ENCODE assay signal across 10 cellular contexts in the genomic region with DNA sequence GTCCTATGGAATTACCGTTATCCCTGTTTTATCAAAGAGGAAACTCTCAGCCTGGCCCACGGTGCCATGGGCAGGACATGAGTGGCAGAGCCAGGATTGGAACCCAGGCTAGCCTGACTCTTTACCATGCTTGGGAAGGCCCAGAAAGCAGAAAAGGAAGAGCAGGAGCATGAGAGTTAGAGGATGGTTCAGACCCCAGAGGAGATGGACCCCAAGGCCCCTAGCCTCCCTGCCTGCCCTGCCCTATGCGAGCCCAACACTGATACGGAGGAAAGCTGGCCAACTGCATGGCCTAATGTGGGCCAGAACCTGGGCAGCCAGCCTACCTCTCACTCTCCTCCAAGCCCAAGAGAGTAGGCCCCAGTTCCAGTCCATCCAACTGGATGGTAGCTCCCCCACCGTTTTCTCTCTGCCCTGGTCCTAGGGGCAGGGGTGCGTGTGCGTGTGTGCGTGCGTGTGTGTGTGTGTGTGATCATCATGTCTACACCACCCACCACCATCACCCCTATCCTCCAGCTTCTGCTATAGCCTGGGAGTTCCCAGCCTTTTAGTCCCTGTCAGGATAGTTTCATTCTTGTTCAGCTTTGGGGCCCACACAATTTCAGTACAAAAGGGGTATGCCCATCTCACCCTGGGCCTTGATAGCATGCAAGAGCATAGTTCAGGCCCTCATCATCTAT. TPM values are rescaled to one million over a fixed set of nuclear protein-coding genes. Genes with fewer than 3 reads are reported as not detected.
A peak's percentile ranks its signal among the peaks of the same experiment; 100 is the strongest.
DNase-seq lines count a peak whose midpoint lies in the region; ATAC-seq and TF ChIP-seq lines count a peak whose summit lies in the region.
"Had no signal": no experiment of that assay in that cellular context is flagged by ENCODE, and none has a peak within 500 bp of the region (broad histone marks: within the 10 kb centered on the region; RNA-seq: fewer than 3 reads in every experiment).

No MANE protein-coding gene starts in this region.

- no peaks in the 10 kb centered on the region for H3K27me3 ChIP-seq in lung (ENCODE audit: control insufficient read depth, insufficient read depth)
- H3K27me3 ChIP-seq in thoracic aorta (replicated peaks; ENCODE audit: insufficient read depth), result no peaks in the 10 kb centered on the region

- peak overlapping the region; percentile 63 for H3K4me3 Mint-ChIP-seq in activated T-cell treated with anti-CD3 and anti-CD28 coated beads, Interleukin-2, amount 50 U/mL, for 24 hours
- H3K4me3 Mint-ChIP-seq in activated T-cell treated with anti-CD3 and anti-CD28 coated beads, Interleukin-2, amount 50 U/mL, for 4 hours, result peak overlapping the region; percentile 51

- H3K36me3 ChIP-seq in lung (ENCODE audit: control insufficient read depth in 2 of 2, insufficient read depth in 2 of 2, low read length in 2 of 2) (no peaks in the 10 kb centered on the region), thoracic aorta (no peaks in the 10 kb centered on the region)

- WGBS in lung, 2 donors, result 83 to 87% methylated on average over 9 of the region's 9 CpGs

- peak overlapping the region; percentile 97 for H3K27ac Mint-ChIP-seq in activated T-cell treated with anti-CD3 and anti-CD28 coated beads, Interleukin-2, amount 50 U/mL, for 24 hours

- TF ChIP-seq CTCF in lung (IDR thresholded peaks at IDR 0.05; ENCODE audit: control extremely low read depth, extremely low read depth) (no peak), thoracic aorta (IDR thresholded peaks at IDR 0.05) (no peak), GM13977 (IDR thresholded peaks at IDR 0.05; ENCODE audit: extremely low read depth, insufficient read depth, missing control alignments) (no peak)

- H3K9me3 ChIP-seq in lung (ENCODE audit: control insufficient read depth in 2 of 2, insufficient read depth in 1 of 2, low read length in 1 of 2) (no peaks in the 10 kb centered on the region), thoracic aorta (no peaks in the 10 kb centered on the region)

- in situ Hi-C loops in GM13977 (cut with MboI; ENCODE audit: low pct_unique_long_range_greater_than_20kb, low sequenced_read_pairs, unreplicated experiment), result loop anchor here (10.0 kb wide), 1 partner anchor 217 kb away; no protein-coding TSS in a partner anchor

- peak; percentile 62 for DNase-seq in activated T-cell treated with anti-CD3 and anti-CD28 coated beads, Interleukin-2, amount 50 U/mL, for 24 hours
- no peak for DNase-seq in activated T-cell treated with anti-CD3 and anti-CD28 coated beads, Interleukin-2, amount 50 U/mL, for 1 hour
- DNase-seq in activated T-cell treated with anti-CD3 and anti-CD28 coated beads, Interleukin-2, amount 50 U/mL, for 4 hours, result no peak
- DNase-seq in lung (ENCODE audit: low spot score), result no peak
- DNase-seq in thoracic aorta (ENCODE audit: low spot score), result no peak
- DNase-seq in GM13977 (ENCODE audit: low spot score), result no peak
- DNase-seq in pons (ENCODE audit: low spot score), result no peak
- DNase-seq: NCI-H510A had no signal

- no peaks in the 10 kb centered on the region for H3K9me3 Mint-ChIP-seq in activated T-cell treated with anti-CD3 and anti-CD28 coated beads, Interleukin-2, amount 50 U/mL, for 24 hours
- H3K9me3 Mint-ChIP-seq in activated T-cell treated with anti-CD3 and anti-CD28 coated beads, Interleukin-2, amount 50 U/mL, for 4 hours, result no peaks in the 10 kb centered on the region

- H3K4me1 Mint-ChIP-seq in activated T-cell treated with anti-CD3 and anti-CD28 coated beads, Interleukin-2, amount 50 U/mL, for 24 hours (ENCODE audit: low read depth), result peaks cover 62% of the 10 kb centered on the region
- H3K4me1 Mint-ChIP-seq in activated T-cell treated with anti-CD3 and anti-CD28 coated beads, Interleukin-2, amount 50 U/mL, for 4 hours (ENCODE audit: low read depth), result peaks cover 46% of the 10 kb centered on the region

- H3K36me3 Mint-ChIP-seq in activated T-cell treated with anti-CD3 and anti-CD28 coated beads, Interleukin-2, amount 50 U/mL, for 24 hours (ENCODE audit: low read depth), result no peaks in the 10 kb centered on the region
- no peaks in the 10 kb centered on the region for H3K36me3 Mint-ChIP-seq in activated T-cell treated with anti-CD3 and anti-CD28 coated beads, Interleukin-2, amount 50 U/mL, for 4 hours (ENCODE audit: insufficient read depth)

- H3K4me3 ChIP-seq in lung, result no peak overlapping the region
- H3K4me3 ChIP-seq in thoracic aorta, result no peak overlapping the region

- peaks cover 2% of the 10 kb centered on the region for H3K27me3 Mint-ChIP-seq in activated T-cell treated with anti-CD3 and anti-CD28 coated beads, Interleukin-2, amount 50 U/mL, for 24 hours
- peaks cover 2% of the 10 kb centered on the region for H3K27me3 Mint-ChIP-seq in activated T-cell treated with anti-CD3 and anti-CD28 coated beads, Interleukin-2, amount 50 U/mL, for 4 hours (ENCODE audit: low read depth)

- H3K27ac ChIP-seq in lung (ENCODE audit: low read depth in 1 of 2, low read length in 1 of 2), result peak overlapping the region; percentile 11
- H3K27ac ChIP-seq in thoracic aorta, result peak overlapping the region; percentile 90 to 96

- H3K4me1 ChIP-seq in lung (ENCODE audit: control insufficient read depth in 2 of 2, insufficient read depth in 2 of 2, low read length in 2 of 2) (peaks cover 3 to 21% of the 10 kb centered on the region in 2 donors), thoracic aorta (ENCODE audit: control insufficient read depth in 1 of 2, low read depth in 2 of 2) (peaks cover 10 to 39% of the 10 kb centered on the region in 2 donors)

- peak; percentile 41 to 43 for ATAC-seq in activated T-cell treated with anti-CD3 and anti-CD28 coated beads, Interleukin-2, amount 50 U/mL, for 4 hours
- ATAC-seq in lung (ENCODE audit: insufficient read depth, low FRiP score) (no peak), thoracic aorta (ENCODE audit: insufficient number of reproducible peaks, low FRiP score, low read depth) (no peak), GM19397 (IDR thresholded peaks at IDR 0.05; ENCODE audit: unreplicated experiment) (no peak)

RNA-seq across cellular contexts. Expression of a gene that starts 15.4 kb away (rescaled TPM):
- total RNA-seq in activated T-cell treated with anti-CD3 and anti-CD28 coated beads, Interleukin-2, amount 50 U/mL, for 4 hours, result under 1 TPM; 0.50 to 0.66 (median 0.57) TPM
- total RNA-seq in lung (1 to 10 TPM; 1.1 to 8.1 TPM), thoracic aorta (under 1 TPM in 1 of 2 donors, not detected in 1; 0.42 TPM)
- under 1 TPM; 0.26 to 1.00 TPM for polyA plus RNA-seq in lung

RNA-seq across cellular contexts. Expression of a gene that starts 16.9 kb away (rescaled TPM):
- total RNA-seq in activated T-cell treated with anti-CD3 and anti-CD28 coated beads, Interleukin-2, amount 50 U/mL, for 4 hours, result 100 to 1,000 TPM; 113 to 162 (median 124) TPM
- total RNA-seq in lung, result 100 to 1,000 TPM; 182 to 547 TPM
- 100 to 1,000 TPM; 163 to 205 TPM for polyA plus RNA-seq in lung
- 100 to 1,000 TPM; 740 to 804 TPM for total RNA-seq in thoracic aorta

RNA-seq across cellular contexts. Expression of a gene that starts 36.7 kb away (rescaled TPM):
- total RNA-seq in activated T-cell treated with anti-CD3 and anti-CD28 coated beads, Interleukin-2, amount 50 U/mL, for 4 hours, result under 1 TPM; 0.61 to 0.79 (median 0.63) TPM
- total RNA-seq in lung (10 to 100 TPM; 62.7 to 75.2 TPM), thoracic aorta (not detected)
- polyA plus RNA-seq in lung, result 100 to 1,000 TPM in 1 of 2 donors, 10 to 100 TPM in 1; 99.2 to 156 TPM
- total RNA-seq: fibroblast of villous mesenchyme had no signal

RNA-seq across cellular contexts. Expression of a gene that starts 43.1 kb away (rescaled TPM):
- 10 to 100 TPM; 56.6 to 62.3 (median 59.2) TPM for total RNA-seq in activated T-cell treated with anti-CD3 and anti-CD28 coated beads, Interleukin-2, amount 50 U/mL, for 4 hours
- total RNA-seq in lung (10 to 100 TPM; 71.2 to 71.5 TPM), thoracic aorta (10 to 100 TPM; 26.4 to 37.0 TPM)
- polyA plus RNA-seq in lung, result 100 to 1,000 TPM; 135 to 143 TPM

RNA-seq across cellular contexts. Expression of a gene that starts 44.0 kb away (rescaled TPM):
- 10 to 100 TPM; 52.9 to 57.3 (median 53.7) TPM for total RNA-seq in activated T-cell treated with anti-CD3 and anti-CD28 coated beads, Interleukin-2, amount 50 U/mL, for 4 hours
- total RNA-seq in lung (10 to 100 TPM; 25.0 to 27.2 TPM), thoracic aorta (10 to 100 TPM; 21.7 to 36.7 TPM)
- polyA plus RNA-seq in lung, result 10 to 100 TPM; 16.2 to 20.8 TPM

Comparison
In these comparisons a context has a peak if more than half of its experiments do, and no peak if none do; other contexts are left out.
1. ATAC-seq: peak in activated T-cell treated with anti-CD3 and anti-CD28 coated beads, Interleukin-2, amount 50 U/mL, for 4 hours (2 of 2); none in lung (single experiment), thoracic aorta (single experiment) and GM19397 (single experiment).
2. RNA of a gene that starts 36.7 kb away (total RNA-seq): 62.7 to 75.2 TPM in lung; not detected in thoracic aorta and 0.61 to 0.79 TPM in activated T-cell treated with anti-CD3 and anti-CD28 coated beads, Interleukin-2, amount 50 U/mL, for 4 hours; every median in the first group is over 10 times any median in the second.